In the genomic region with DNA sequence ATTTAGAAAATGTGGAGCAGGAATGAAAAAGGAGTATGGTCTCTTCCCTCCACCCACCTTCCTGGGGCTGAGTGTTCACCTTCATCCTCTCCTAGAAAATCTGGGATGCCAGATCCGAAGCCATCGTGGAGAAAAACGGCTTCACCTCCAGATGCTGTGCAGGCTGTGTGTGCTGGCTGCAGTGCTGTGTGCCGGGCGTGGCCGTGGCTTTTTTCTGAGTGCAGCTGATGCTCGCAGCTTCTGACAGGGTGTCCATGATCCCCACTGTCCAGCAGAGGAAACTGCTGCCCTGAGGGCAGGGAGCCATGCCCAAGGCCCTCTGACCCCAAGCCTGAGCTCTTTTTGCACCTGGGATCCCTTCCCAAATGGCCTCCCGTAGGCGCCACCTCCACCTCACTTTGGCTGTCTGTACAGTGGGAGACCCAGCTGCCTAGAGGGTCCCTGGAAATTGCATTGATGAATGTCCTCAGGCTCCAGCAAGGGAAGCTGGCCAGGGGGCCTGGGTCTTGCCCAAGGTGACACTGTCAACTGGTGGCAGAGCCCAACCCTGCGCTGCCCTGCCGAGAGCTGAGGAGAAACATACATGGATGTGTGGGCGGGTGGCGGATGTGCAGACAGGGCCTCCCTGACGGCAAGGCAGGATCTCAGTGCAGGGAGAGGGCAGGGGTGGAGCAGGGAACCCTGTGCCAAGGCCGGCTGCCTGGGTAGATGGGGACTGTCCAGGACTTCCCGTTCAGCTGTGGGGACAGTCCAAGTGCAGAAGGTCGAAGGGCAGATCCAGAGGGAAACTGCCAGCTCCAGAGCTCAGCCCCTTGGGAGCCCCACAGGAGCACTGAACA, we compare ENCODE assay signal across 10 cellular contexts. TPM values are rescaled to one million over a fixed set of nuclear protein-coding genes. Genes with fewer than 3 reads are reported as not detected.
DNase-seq lines count a peak whose midpoint lies in the region; ATAC-seq and TF ChIP-seq lines count a peak whose summit lies in the region.
"Had no signal": no experiment of that assay in that cellular context is flagged by ENCODE, and none has a peak within 500 bp of the region (broad histone marks: within the 10 kb centered on the region; RNA-seq: fewer than 3 reads in every experiment).

No MANE protein-coding gene starts in this region.

- ATAC-seq in SK-N-SH treated with all-trans-retinoic acid at 6 μM for 48 hours (peak; percentile 10; the same call in 1 of the 3 replicates), left cardiac atrium (peak in 1 of 2 donors; percentile 25), GM19455 (IDR thresholded peaks at IDR 0.05; ENCODE audit: unreplicated experiment) (no peak)

- H3K27ac ChIP-seq in smooth muscle cell (ENCODE audit: low read depth) = no peak overlapping the region
- H3K27ac ChIP-seq in hepatocyte = no peak overlapping the region
- H3K27ac ChIP-seq: parathyroid adenoma, SJCRH30 had no signal

- no peaks in the 10 kb centered on the region for H3F3A ChIP-seq in smooth muscle cell (ENCODE audit: low read depth)

- H3K79me2 ChIP-seq in smooth muscle cell (ENCODE audit: low read depth) (no peaks in the 10 kb centered on the region), hepatocyte (no peaks in the 10 kb centered on the region)
- H3K79me2 ChIP-seq: parathyroid adenoma had no signal

- H4K20me1 ChIP-seq in smooth muscle cell (ENCODE audit: low read depth) (no peaks in the 10 kb centered on the region), hepatocyte (ENCODE audit: insufficient read depth, poor library complexity, severe bottlenecking) (no peaks in the 10 kb centered on the region)

- H3K4me3 ChIP-seq in H7 (ENCODE audit: insufficient read depth, low read depth, low read length) = no peak overlapping the region
- no peak overlapping the region for H3K4me3 ChIP-seq in smooth muscle cell
- H3K4me3 ChIP-seq in hepatocyte = no peak overlapping the region
- H3K4me3 ChIP-seq: SJCRH30 had no signal

- H3K27me3 ChIP-seq in H7 (ENCODE audit: control insufficient read depth, insufficient read depth, low read length) = no peaks in the 10 kb centered on the region
- no peaks in the 10 kb centered on the region for H3K27me3 ChIP-seq in smooth muscle cell (ENCODE audit: low read depth)
- no peaks in the 10 kb centered on the region for H3K27me3 ChIP-seq in hepatocyte
- H3K27me3 ChIP-seq: SJCRH30 had no signal

- no peaks in the 10 kb centered on the region for H3K9me3 ChIP-seq in smooth muscle cell (replicated peaks; ENCODE audit: low read depth)
- no peaks in the 10 kb centered on the region for H3K9me3 ChIP-seq in hepatocyte (ENCODE audit: low read depth)
- H3K9me3 ChIP-seq: SJCRH30 had no signal

- H3K4me1 ChIP-seq in smooth muscle cell (ENCODE audit: low read depth) (peaks cover 11% of the 10 kb centered on the region), hepatocyte (ENCODE audit: insufficient read depth) (no peaks in the 10 kb centered on the region)
- H3K4me1 ChIP-seq: parathyroid adenoma, SJCRH30 had no signal

- H3K36me3 ChIP-seq in H7 (replicated peaks; ENCODE audit: control insufficient read depth, insufficient read depth, low read length) = no peaks in the 10 kb centered on the region
- no peaks in the 10 kb centered on the region for H3K36me3 ChIP-seq in smooth muscle cell (ENCODE audit: low read depth)
- H3K36me3 ChIP-seq in hepatocyte (replicated peaks; ENCODE audit: insufficient read depth, low read depth) = no peaks in the 10 kb centered on the region
- H3K36me3 ChIP-seq: SJCRH30 had no signal

- H2AFZ ChIP-seq in smooth muscle cell (ENCODE audit: low read depth) = no peak overlapping the region
- no peak overlapping the region for H2AFZ ChIP-seq in hepatocyte
- H2AFZ ChIP-seq: parathyroid adenoma had no signal

- WGBS in smooth muscle cell (ENCODE audit: low lambda C conversion rate) = 71% methylated on average over 17 of the region's 17 CpGs
- WGBS in hepatocyte (ENCODE audit: low lambda C conversion rate, missing lambda C conversion rate) = 89% methylated on average over 17 of the region's 17 CpGs

- H3K9ac ChIP-seq in smooth muscle cell (ENCODE audit: low read depth) = no peak overlapping the region
- H3K9ac ChIP-seq: parathyroid adenoma had no signal

- DNase-seq in H7 (peak; percentile 34), left cardiac atrium (peak; percentile 23), smooth muscle cell (lab: John Stamatoyannopoulos, UW; ENCODE audit: unreplicated experiment) (no peak), hepatocyte (ENCODE audit: low spot score) (no peak), NCI-H1092 (lab: John Stamatoyannopoulos, UW) (no peak), middle frontal gyrus (ENCODE audit: extremely low spot score, low spot score) (no peak)

- intact Hi-C loops in left cardiac atrium (cut with DNase I) = no loop called here

- peak overlapping the region; percentile 50 for H3K4me2 ChIP-seq in smooth muscle cell
- no peak overlapping the region for H3K4me2 ChIP-seq in hepatocyte

- no peak for TF ChIP-seq CTCF in smooth muscle cell (IDR thresholded peaks at IDR 0.05; ENCODE audit: borderline replicate concordance, insufficient read depth, poor library complexity, severe bottlenecking)
- TF ChIP-seq CTCF in hepatocyte (IDR thresholded peaks at IDR 0.05; ENCODE audit: poor library complexity) = no peak

- no peaks in the 10 kb centered on the region for H3K9me2 ChIP-seq in hepatocyte (replicated peaks; ENCODE audit: insufficient read depth)

TF ChIP-seq in SK-N-SH treated with all-trans-retinoic acid at 6 μM for 48 hours, 23 proteins besides CTCF, POLR2A, EP300 and RAD21:
- no peak for TF ChIP-seq ZNF70 (CRISPR knock-in tag; IDR thresholded peaks at IDR 0.05)
- TF ChIP-seq RARB (CRISPR knock-in tag; IDR thresholded peaks at IDR 0.05) = no peak
- TF ChIP-seq ZFP3 (CRISPR knock-in tag; IDR thresholded peaks at IDR 0.05) = no peak
- TF ChIP-seq, protein P1, sequence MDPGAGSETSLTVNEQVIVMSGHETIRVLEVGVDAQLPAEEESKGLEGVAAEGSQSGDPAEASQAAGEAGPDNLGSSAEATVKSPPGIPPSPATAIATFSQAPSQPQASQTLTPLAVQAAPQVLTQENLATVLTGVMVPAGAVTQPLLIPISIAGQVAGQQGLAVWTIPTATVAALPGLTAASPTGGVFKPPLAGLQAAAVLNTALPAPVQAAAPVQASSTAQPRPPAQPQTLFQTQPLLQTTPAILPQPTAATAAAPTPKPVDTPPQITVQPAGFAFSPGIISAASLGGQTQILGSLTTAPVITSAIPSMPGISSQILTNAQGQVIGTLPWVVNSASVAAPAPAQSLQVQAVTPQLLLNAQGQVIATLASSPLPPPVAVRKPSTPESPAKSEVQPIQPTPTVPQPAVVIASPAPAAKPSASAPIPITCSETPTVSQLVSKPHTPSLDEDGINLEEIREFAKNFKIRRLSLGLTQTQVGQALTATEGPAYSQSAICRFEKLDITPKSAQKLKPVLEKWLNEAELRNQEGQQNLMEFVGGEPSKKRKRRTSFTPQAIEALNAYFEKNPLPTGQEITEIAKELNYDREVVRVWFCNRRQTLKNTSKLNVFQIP (CRISPR knock-in tag; IDR thresholded peaks at IDR 0.05; ENCODE audit: borderline replicate concordance, low read depth) = no peak
- TF ChIP-seq ARNTL (CRISPR knock-in tag; IDR thresholded peaks at IDR 0.05; ENCODE audit: borderline replicate concordance, low read depth) = no peak
- no peak for TF ChIP-seq TOX (CRISPR knock-in tag; IDR thresholded peaks at IDR 0.05; ENCODE audit: borderline replicate concordance)
- no peak for TF ChIP-seq ZNF565 (CRISPR knock-in tag; conservative IDR thresholded peaks at IDR 0.05; ENCODE audit: low read depth)
- TF ChIP-seq, protein P2, sequence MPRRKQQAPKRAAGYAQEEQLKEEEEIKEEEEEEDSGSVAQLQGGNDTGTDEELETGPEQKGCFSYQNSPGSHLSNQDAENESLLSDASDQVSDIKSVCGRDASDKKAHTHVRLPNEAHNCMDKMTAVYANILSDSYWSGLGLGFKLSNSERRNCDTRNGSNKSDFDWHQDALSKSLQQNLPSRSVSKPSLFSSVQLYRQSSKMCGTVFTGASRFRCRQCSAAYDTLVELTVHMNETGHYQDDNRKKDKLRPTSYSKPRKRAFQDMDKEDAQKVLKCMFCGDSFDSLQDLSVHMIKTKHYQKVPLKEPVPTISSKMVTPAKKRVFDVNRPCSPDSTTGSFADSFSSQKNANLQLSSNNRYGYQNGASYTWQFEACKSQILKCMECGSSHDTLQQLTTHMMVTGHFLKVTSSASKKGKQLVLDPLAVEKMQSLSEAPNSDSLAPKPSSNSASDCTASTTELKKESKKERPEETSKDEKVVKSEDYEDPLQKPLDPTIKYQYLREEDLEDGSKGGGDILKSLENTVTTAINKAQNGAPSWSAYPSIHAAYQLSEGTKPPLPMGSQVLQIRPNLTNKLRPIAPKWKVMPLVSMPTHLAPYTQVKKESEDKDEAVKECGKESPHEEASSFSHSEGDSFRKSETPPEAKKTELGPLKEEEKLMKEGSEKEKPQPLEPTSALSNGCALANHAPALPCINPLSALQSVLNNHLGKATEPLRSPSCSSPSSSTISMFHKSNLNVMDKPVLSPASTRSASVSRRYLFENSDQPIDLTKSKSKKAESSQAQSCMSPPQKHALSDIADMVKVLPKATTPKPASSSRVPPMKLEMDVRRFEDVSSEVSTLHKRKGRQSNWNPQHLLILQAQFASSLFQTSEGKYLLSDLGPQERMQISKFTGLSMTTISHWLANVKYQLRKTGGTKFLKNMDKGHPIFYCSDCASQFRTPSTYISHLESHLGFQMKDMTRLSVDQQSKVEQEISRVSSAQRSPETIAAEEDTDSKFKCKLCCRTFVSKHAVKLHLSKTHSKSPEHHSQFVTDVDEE (CRISPR knock-in tag; IDR thresholded peaks at IDR 0.05) = no peak
TF ChIP-seq in SK-N-SH treated with all-trans-retinoic acid at 6 μM for 48 hours: peak in this region for 0.

RNA-seq across cellular contexts. Expression of a gene that starts 53.4 kb away (rescaled TPM):
- 1.3 and 3.3 TPM in 2 replicates for total RNA-seq in H7 (2014; rRNA removed; shearing (Covaris generic))
- total RNA-seq in left cardiac atrium = 1 to 10 TPM; 1.7 to 2.1 TPM
- 3.1 and 4.7 TPM in 2 replicates for total RNA-seq in smooth muscle cell
- polyA plus RNA-seq in smooth muscle cell = 8.5 and 11.7 TPM in 2 replicates
- 0.56 and 1.4 TPM in 2 replicates for total RNA-seq in hepatocyte
- polyA plus RNA-seq in hepatocyte = 1.8 and 2.5 TPM in 2 replicates

Comparison
In these comparisons a context has a peak if more than half of its experiments do, and no peak if none do; other contexts are left out.
1. DNase-seq: peak in H7 (single experiment) and left cardiac atrium (single experiment); none in smooth muscle cell (single experiment), hepatocyte (single experiment), NCI-H1092 (single experiment) and middle frontal gyrus (single experiment).